25 cellular contexts compared by ENCODE assay signal in the genomic region with DNA sequence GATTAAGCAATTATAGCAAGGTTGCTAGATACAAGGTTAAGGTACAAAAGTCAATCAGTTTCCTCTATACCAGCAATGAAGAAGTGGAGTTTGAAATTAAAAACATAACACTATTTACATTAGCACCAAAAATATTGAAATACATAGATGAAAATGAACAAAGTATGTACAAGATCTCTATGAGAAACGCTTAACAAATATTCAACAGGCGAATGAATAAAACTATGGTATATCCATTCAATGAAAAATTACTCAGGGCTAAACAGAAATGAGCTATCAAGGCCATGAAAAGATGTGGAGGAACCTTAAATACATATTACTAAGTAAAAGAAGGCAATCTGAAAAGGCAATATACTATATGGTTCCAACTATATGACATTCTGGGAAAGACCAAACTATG.
"Had no signal": no experiment of that assay in that cellular context is flagged by ENCODE, and none has a peak within 500 bp of the region (broad histone marks: within the 10 kb centered on the region; RNA-seq: fewer than 3 reads in every experiment).

No MANE protein-coding gene starts in this region.

- H3K27ac Mint-ChIP-seq: dendritic cell treated with granulocyte-macrophage colony-stimulating factor and Interleukin-4, amounts not matched to agents 40 ng/mL and 50 ng/mL, for 4 days; effector memory CD8-positive, alpha-beta T cell; endodermal cell had no signal

- H3K4me1 ChIP-seq: colonic mucosa, foreskin keratinocyte had no signal

- H3K9me3 ChIP-seq: colonic mucosa, esophagus muscularis mucosa, esophagus squamous epithelium, gastrocnemius medialis, gastroesophageal sphincter, heart left ventricle, heart right ventricle had no signal

- H3K4me3 Mint-ChIP-seq: dendritic cell treated with granulocyte-macrophage colony-stimulating factor and Interleukin-4, amounts not matched to agents 40 ng/mL and 50 ng/mL, for 4 days; effector memory CD8-positive, alpha-beta T cell; endodermal cell had no signal

- H3K27me3 ChIP-seq: colonic mucosa, dorsolateral prefrontal cortex, esophagus muscularis mucosa, esophagus squamous epithelium, foreskin keratinocyte, gastrocnemius medialis, gastroesophageal sphincter, heart left ventricle, heart right ventricle, hepatocyte had no signal

- DNase-seq: colonic mucosa; cortex of kidney; dermis blood vessel endothelial cell; dorsolateral prefrontal cortex; effector CD4-positive, alpha-beta T cell; effector memory CD4-positive, alpha-beta T cell; effector memory CD8-positive, alpha-beta T cell; endodermal cell; erythroblast; esophagus squamous epithelium; foreskin fibroblast; foreskin keratinocyte; foreskin melanocyte; gastrocnemius medialis; glutamatergic neuron; head of caudate nucleus; heart left ventricle; heart right ventricle had no signal

- H3K27me3 Mint-ChIP-seq: dendritic cell treated with granulocyte-macrophage colony-stimulating factor and Interleukin-4, amounts not matched to agents 40 ng/mL and 50 ng/mL, for 4 days; effector memory CD8-positive, alpha-beta T cell had no signal

- H3K27ac ChIP-seq: colonic mucosa, coronary artery, dorsolateral prefrontal cortex, epithelial cell of prostate, esophagus muscularis mucosa, esophagus squamous epithelium, foreskin keratinocyte, gastrocnemius medialis, gastroesophageal sphincter, heart left ventricle, heart right ventricle, hepatocyte had no signal

- H3K36me3 ChIP-seq: colonic mucosa, esophagus muscularis mucosa, esophagus squamous epithelium, gastrocnemius medialis, gastroesophageal sphincter, heart left ventricle had no signal

- H2AFZ ChIP-seq: hepatocyte had no signal

- H3K4me2 ChIP-seq: hepatocyte had no signal

- H3K79me2 ChIP-seq: hepatocyte had no signal

- H3K9me3 Mint-ChIP-seq: dendritic cell treated with granulocyte-macrophage colony-stimulating factor and Interleukin-4, amounts not matched to agents 40 ng/mL and 50 ng/mL, for 4 days; effector memory CD8-positive, alpha-beta T cell; endodermal cell had no signal

- H3K4me3 ChIP-seq: colonic mucosa, coronary artery, dorsolateral prefrontal cortex, esophagus muscularis mucosa, esophagus squamous epithelium, gastrocnemius medialis, gastroesophageal sphincter, heart left ventricle, heart right ventricle, hepatocyte had no signal

- ATAC-seq: effector memory CD8-positive, alpha-beta T cell; esophagus mucosa; foreskin keratinocyte; gastrocnemius medialis; gastroesophageal sphincter; heart left ventricle; heart right ventricle had no signal
